In genomic region chr11:9710852-9711251, GRCh38 we compare ENCODE assay signal across 26 cellular contexts. TPM values are rescaled to one million over a fixed set of nuclear protein-coding genes. Genes with fewer than 3 reads are reported as not detected.
A peak's percentile ranks its signal among the peaks of the same experiment; 100 is the strongest.
DNase-seq lines count a peak whose midpoint lies in the region; ATAC-seq, FAIRE-seq and TF ChIP-seq lines count a peak whose summit lies in the region.
"Had no signal": no experiment of that assay in that cellular context is flagged by ENCODE, and none has a peak within 500 bp of the region (broad histone marks: within the 10 kb centered on the region; RNA-seq: fewer than 3 reads in every experiment).

No MANE protein-coding gene starts in this region.

- intact Hi-C loops in breast epithelium (cut with DNase I; ENCODE audit: low total_unique reads) (no loop called here), mammary epithelial cell (cut with micrococcal nuclease) (no loop called here), activated B cell treated with CpG ODN at 0.5 μM for 24 hours (cut with micrococcal nuclease) (no loop called here)

- peaks cover 78% of the 10 kb centered on the region for H3K4me1 Mint-ChIP-seq in activated B cell treated with CpG ODN at 0.5 μM for 24 hours
- peaks cover 48% of the 10 kb centered on the region for H3K4me1 Mint-ChIP-seq in memory B cell

- TF ChIP-seq CTCF in breast epithelium (IDR thresholded peaks at IDR 0.05) (no peak), mammary epithelial cell (conservative IDR thresholded peaks at IDR 0.05 in 1 of 2, IDR thresholded peaks at IDR 0.05 in 1 of 2; ENCODE audit: extremely low read depth in 1 of 2, insufficient read depth in 1 of 2, low read depth in 1 of 2, low read length in 2 of 2) (no peak), activated B cell treated with CpG ODN at 0.5 μM for 24 hours (IDR thresholded peaks at IDR 0.05) (no peak), suprapubic skin (IDR thresholded peaks at IDR 0.05) (no peak)

- H3K9me3 Mint-ChIP-seq in activated B cell treated with CpG ODN at 0.5 μM for 24 hours (peaks cover 2% of the 10 kb centered on the region), memory B cell (no peaks in the 10 kb centered on the region)

- dilution Hi-C loops in mammary epithelial cell (cut with HindIII; ENCODE audit: low sequenced_read_pairs), result no loop called here

- no peak overlapping the region for H3K4me2 ChIP-seq in mammary epithelial cell (ENCODE audit: insufficient read depth, low read depth, low read length)
- H3K4me2 ChIP-seq: BLaER1 treated with 17β-estradiol and CSF1 and Interleukin-3, amounts not matched to agents 10 nM and 100 nM; PC-9 had no signal

- peaks cover 61% of the 10 kb centered on the region for H3K79me2 ChIP-seq in mammary epithelial cell (ENCODE audit: insufficient read depth, low read length)

- no peaks in the 10 kb centered on the region for H3K27me3 ChIP-seq in breast epithelium
- H3K27me3 ChIP-seq in mammary epithelial cell (ENCODE audit: insufficient read depth, low read length), result no peaks in the 10 kb centered on the region
- H3K27me3 ChIP-seq in suprapubic skin, result no peaks in the 10 kb centered on the region
- no peaks in the 10 kb centered on the region for H3K27me3 ChIP-seq in small intestine (ENCODE audit: control insufficient read depth in 2 of 2, insufficient read depth in 2 of 2, low read length in 2 of 2)
- H3K27me3 ChIP-seq: BLaER1 treated with 17β-estradiol and CSF1 and Interleukin-3, amounts not matched to agents 10 nM and 100 nM; MG63 had no signal

- CTCF ChIA-PET in mammary epithelial cell (lab: Charles Lee; ENCODE audit: low non-redundant PET) (no interaction called here), activated B cell treated with CpG ODN at 0.5 μM for 24 hours (lab: Charles Lee) (interaction anchor here (0.7 to 1.6 kb wide), 3 partner anchors 9 to 23 kb away, joined by 3 read pairs; no protein-coding TSS in a partner anchor)

- DNase-seq in breast epithelium (ENCODE audit: low spot score in 2 of 2), result no peak
- DNase-seq in mammary epithelial cell, result no peak
- no peak for DNase-seq in activated B cell treated with CpG ODN at 0.5 μM for 24 hours
- no peak for DNase-seq in memory B cell (ENCODE audit: low spot score in 2 of 2)
- no peak for DNase-seq in suprapubic skin (ENCODE audit: low spot score in 2 of 2)
- DNase-seq in small intestine, result no peak
- DNase-seq in T-helper 1 cell, result no peak
- DNase-seq: ACHN; Caco-2; CD4-positive, alpha-beta memory T cell; DMS 273 treated with DMSO at 0.1 percent for 48 hours; DMS79 treated with DMSO at 0.1 percent for 48 hours; HCEC 1CT; MG63; NCI-H1048; NCI-H1417 treated with DMSO at 0.1 percent for 48 hours; NCI-H187; NCI-H446; NCI-H526; PC-9; SHP77 treated with DMSO at 0.1 percent for 48 hours had no signal

- H4K20me1 ChIP-seq in mammary epithelial cell (ENCODE audit: insufficient read depth, low read length), result no peaks in the 10 kb centered on the region

- peak overlapping the region; percentile 56 to 66 for H3K27ac ChIP-seq in breast epithelium
- H3K27ac ChIP-seq in mammary epithelial cell (ENCODE audit: insufficient read depth, low read depth, low read length), result no peak overlapping the region
- H3K27ac ChIP-seq in suprapubic skin, result peak overlapping the region; percentile 4
- H3K27ac ChIP-seq in small intestine (ENCODE audit: low read depth in 1 of 2, low read length in 1 of 2), result no peak overlapping the region
- H3K27ac ChIP-seq: 22Rv1; BLaER1 treated with 17β-estradiol and CSF1 and Interleukin-3, amounts not matched to agents 10 nM and 100 nM; PC-9; RWPE1 had no signal

- 100% methylated on average over 1 of the region's 1 CpG for WGBS in mammary epithelial cell (ENCODE audit: low coverage, missing lambda C conversion rate)
- 91% methylated on average over 1 of the region's 1 CpG for WGBS in suprapubic skin
- 91 to 100% (median 100%) methylated on average over 1 of the region's 1 CpG for WGBS in small intestine, 3 donors

- FAIRE-seq in small intestine (lab: Jason Lieb, UNC), result no peak
- FAIRE-seq: GM12878 had no signal

- no peaks in the 10 kb centered on the region for H3K27me3 Mint-ChIP-seq in activated B cell treated with CpG ODN at 0.5 μM for 24 hours
- H3K27me3 Mint-ChIP-seq in memory B cell, result no peaks in the 10 kb centered on the region

- TF ChIP-seq POLR2A in breast epithelium (IDR thresholded peaks at IDR 0.05) (no peak), suprapubic skin (IDR thresholded peaks at IDR 0.05) (no peak)

- no peak overlapping the region for H3K4me3 ChIP-seq in breast epithelium
- H3K4me3 ChIP-seq in mammary epithelial cell (replicated peaks in 1 of 3; ENCODE audit: insufficient read depth in 1 of 3, low read depth in 2 of 3, low read length in 3 of 3), result no peak overlapping the region
- H3K4me3 ChIP-seq in suprapubic skin, result no peak overlapping the region
- H3K4me3 ChIP-seq in small intestine (ENCODE audit: low read depth in 1 of 2, low read length in 2 of 2), result no peak overlapping the region
- H3K4me3 ChIP-seq: BLaER1 treated with 17β-estradiol and CSF1 and Interleukin-3, amounts not matched to agents 10 nM and 100 nM; GM12878; MG63; PC-9 had no signal

- H3K36me3 ChIP-seq in breast epithelium, result no peaks in the 10 kb centered on the region
- no peaks in the 10 kb centered on the region for H3K36me3 ChIP-seq in mammary epithelial cell (ENCODE audit: insufficient read depth, low read length)
- H3K36me3 ChIP-seq in suprapubic skin, result peaks cover 9% of the 10 kb centered on the region
- no peaks in the 10 kb centered on the region for H3K36me3 ChIP-seq in small intestine (ENCODE audit: control insufficient read depth in 2 of 2, insufficient read depth in 2 of 2, low read length in 2 of 2)

- POLR2A ChIA-PET in activated B cell treated with CpG ODN at 0.5 μM for 24 hours (lab: Charles Lee), result interaction anchor here (0.7 kb wide), 1 partner anchor 173 kb away, joined by 5 read pairs; no protein-coding TSS in a partner anchor

- in situ Hi-C loops in mammary epithelial cell (cut with MboI; ENCODE audit: low sequenced_read_pairs in 2 of 2), result no loop called here

- H2AFZ ChIP-seq in mammary epithelial cell (ENCODE audit: low read depth, low read length), result no peak overlapping the region
- H2AFZ ChIP-seq: PC-9 had no signal

- ATAC-seq in activated B cell treated with CpG ODN at 0.5 μM for 24 hours (ENCODE audit: low read depth) (no peak), memory B cell (ENCODE audit: low read depth) (no peak), HG03469 (IDR thresholded peaks at IDR 0.05; ENCODE audit: unreplicated experiment) (no peak)
- ATAC-seq: GM12878 had no signal

- H3K27ac Mint-ChIP-seq in activated B cell treated with CpG ODN at 0.5 μM for 24 hours, result peak overlapping the region; percentile 78
- peak overlapping the region; percentile 83 for H3K27ac Mint-ChIP-seq in memory B cell
- H3K27ac Mint-ChIP-seq: CD4-positive, alpha-beta memory T cell had no signal

- no peak for TF ChIP-seq EP300 in suprapubic skin (IDR thresholded peaks at IDR 0.05)

- H3K4me3 Mint-ChIP-seq in activated B cell treated with CpG ODN at 0.5 μM for 24 hours (peak overlapping the region; percentile 59), memory B cell (no peak overlapping the region)
- H3K4me3 Mint-ChIP-seq: CD4-positive, alpha-beta memory T cell had no signal

- no peak overlapping the region for H3K9ac ChIP-seq in mammary epithelial cell (ENCODE audit: insufficient read depth, low read length)
- H3K9ac ChIP-seq: BLaER1 treated with 17β-estradiol and CSF1 and Interleukin-3, amounts not matched to agents 10 nM and 100 nM had no signal

- no TSS peak for BruUV-seq in mammary epithelial cell (replicated peaks; lab: Mats Ljungman, UMichigan)

- H3K36me3 Mint-ChIP-seq in activated B cell treated with CpG ODN at 0.5 μM for 24 hours (ENCODE audit: low read depth) (peaks cover 69% of the 10 kb centered on the region), memory B cell (peaks cover 24% of the 10 kb centered on the region)

- no peaks in the 10 kb centered on the region for H3K9me3 ChIP-seq in breast epithelium
- H3K9me3 ChIP-seq in mammary epithelial cell (replicated peaks; ENCODE audit: insufficient read depth, low read length), result no peaks in the 10 kb centered on the region
- no peaks in the 10 kb centered on the region for H3K9me3 ChIP-seq in suprapubic skin
- H3K9me3 ChIP-seq in small intestine (ENCODE audit: control insufficient read depth, low read depth), result no peaks in the 10 kb centered on the region
- H3K9me3 ChIP-seq: Caco-2 had no signal

- H3K4me1 ChIP-seq in breast epithelium, result no peaks in the 10 kb centered on the region
- no peaks in the 10 kb centered on the region for H3K4me1 ChIP-seq in mammary epithelial cell (ENCODE audit: insufficient read depth, low read length)
- peaks cover 13% of the 10 kb centered on the region for H3K4me1 ChIP-seq in suprapubic skin
- no peaks in the 10 kb centered on the region for H3K4me1 ChIP-seq in small intestine (ENCODE audit: control insufficient read depth in 2 of 2, insufficient read depth in 1 of 2, low read depth in 1 of 2, low read length in 1 of 2)
- H3K4me1 ChIP-seq: Caco-2 had no signal

RNA-seq across cellular contexts. Expression of gene SWAP70, which starts 47.0 kb away (rescaled TPM):
- total RNA-seq in breast epithelium (10 to 100 TPM; 36.8 to 64.5 (median 60.6) TPM), mammary epithelial cell (10 to 100 TPM; 40.4 to 51.2 TPM), activated B cell treated with CpG ODN at 0.5 μM for 24 hours (277 and 288 TPM in 2 replicates), suprapubic skin (10 to 100 TPM; 27.6 to 64.9 (median 35.8) TPM)
- polyA plus RNA-seq in mammary epithelial cell (16.7 TPM), small intestine (10 to 100 TPM; 12.2 to 12.9 (median 12.3) TPM)
- 27.4 TPM for polyA minus RNA-seq in mammary epithelial cell

Comparison
In these comparisons a context has a peak if more than half of its experiments do, and no peak if none do; other contexts are left out.
1. H3K27ac ChIP-seq: peak in breast epithelium (2 of 2) and suprapubic skin (single experiment); none in mammary epithelial cell (single experiment) and small intestine (0 of 2).